In genomic region chr2:153163055-153163454, GRCh38 we compare ENCODE assay signal across 9 cellular contexts.
DNase-seq lines count a peak whose midpoint lies in the region; ATAC-seq, FAIRE-seq and TF ChIP-seq lines count a peak whose summit lies in the region.
"Had no signal": no experiment of that assay in that cellular context is flagged by ENCODE, and none has a peak within 500 bp of the region (broad histone marks: within the 10 kb centered on the region; RNA-seq: fewer than 3 reads in every experiment).

No MANE protein-coding gene starts in this region.

- H3K4me1 Mint-ChIP-seq in T-helper 17 cell: no peaks in the 10 kb centered on the region

- H3K9me3 ChIP-seq in SU-DHL-6 (ENCODE audit: insufficient read depth, low read length) (no peaks in the 10 kb centered on the region), T-helper 17 cell (ENCODE audit: control insufficient read depth, low read length, poor library complexity, severe bottlenecking) (peaks cover 2% of the 10 kb centered on the region)

- ATAC-seq in T-helper 17 cell: no peak

- no peak overlapping the region for H3K27ac ChIP-seq in SU-DHL-6 (ENCODE audit: low read depth, low read length)

- H3K79me2 ChIP-seq in SU-DHL-6 (ENCODE audit: insufficient read depth, low read length): no peaks in the 10 kb centered on the region

- no peak overlapping the region for H3K27ac Mint-ChIP-seq in T-helper 17 cell
- H3K27ac Mint-ChIP-seq: stimulated activated naive CD8-positive, alpha-beta T cell treated with anti-CD3 and anti-CD28 coated beads, Interleukin-15, Interleukin-2, amounts not matched to agents 100 ng/mL and 50 ng/mL, for 24 hours had no signal

- no peaks in the 10 kb centered on the region for H3K27me3 ChIP-seq in SU-DHL-6 (ENCODE audit: low read length)

- no peak overlapping the region for H3K9ac ChIP-seq in SU-DHL-6 (ENCODE audit: low read length)

- no peaks in the 10 kb centered on the region for H3K36me3 Mint-ChIP-seq in T-helper 17 cell (ENCODE audit: low read depth)

- peaks cover 5% of the 10 kb centered on the region for H3K27me3 Mint-ChIP-seq in T-helper 17 cell

- H3K4me2 ChIP-seq in SU-DHL-6 (ENCODE audit: low read depth, low read length, poor library complexity, severe bottlenecking): no peak overlapping the region

- H2AFZ ChIP-seq in SU-DHL-6 (ENCODE audit: low read depth, low read length, severe bottlenecking): no peak overlapping the region

- H3K36me3 ChIP-seq in SU-DHL-6 (ENCODE audit: low read length): no peaks in the 10 kb centered on the region

- no peak for DNase-seq in GM18507 (ENCODE audit: extremely low spot score, insufficient read length, low read depth)
- DNase-seq in LNCaP clone FGC (ENCODE audit: low read depth): peak; percentile 11
- DNase-seq in kidney tubule cell (ENCODE audit: low spot score): peak; percentile 42
- DNase-seq in T-helper 17 cell: no peak
- DNase-seq in COLO668 (lab: John Stamatoyannopoulos, UW; ENCODE audit: unreplicated experiment): no peak
- DNase-seq in MV-4-11 (lab: John Stamatoyannopoulos, UW): no peak
- no peak for DNase-seq in NCI-H187 treated with DMSO at 0.1 percent for 48 hours (lab: John Stamatoyannopoulos, UW)

- no peak overlapping the region for H3K4me3 Mint-ChIP-seq in T-helper 17 cell
- H3K4me3 Mint-ChIP-seq: stimulated activated naive CD8-positive, alpha-beta T cell treated with anti-CD3 and anti-CD28 coated beads, Interleukin-15, Interleukin-2, amounts not matched to agents 100 ng/mL and 50 ng/mL, for 24 hours had no signal

- H3F3A ChIP-seq in SU-DHL-6 (ENCODE audit: insufficient read depth): no peaks in the 10 kb centered on the region

- peak; percentile 66 for FAIRE-seq in GM18507 (lab: Jason Lieb, UNC)

- H4K20me1 ChIP-seq in SU-DHL-6 (ENCODE audit: low read depth, low read length): no peaks in the 10 kb centered on the region

- H3K4me3 ChIP-seq in LNCaP clone FGC (ENCODE audit: low read depth, low read length): no peak overlapping the region
- H3K4me3 ChIP-seq in SU-DHL-6 (ENCODE audit: insufficient read depth, low read length, poor library complexity, severe bottlenecking): no peak overlapping the region

- TF ChIP-seq CTCF in LNCaP clone FGC (IDR thresholded peaks at IDR 0.05; ENCODE audit: control insufficient read depth, extremely low read depth, insufficient read depth) (peak; percentile 57), SU-DHL-6 (IDR thresholded peaks at IDR 0.05; ENCODE audit: insufficient read depth, low read length, poor library complexity, severe bottlenecking) (peak; percentile 23)

- H3K9me2 ChIP-seq in SU-DHL-6 (replicated peaks; ENCODE audit: insufficient read depth, low read length): no peaks in the 10 kb centered on the region

Comparison
In these comparisons a context has a peak if more than half of its experiments do, and no peak if none do; other contexts are left out.
1. DNase-seq: peak in LNCaP clone FGC (single experiment) and kidney tubule cell (single experiment); none in GM18507 (single experiment), T-helper 17 cell (0 of 3), COLO668 (single experiment), MV-4-11 (single experiment) and NCI-H187 treated with DMSO at 0.1 percent for 48 hours (single experiment).